In genomic region chr17:45585037-45585437, GRCh38 we compare ENCODE assay signal across 8 cellular contexts.
DNase-seq lines count a peak whose midpoint lies in the region; ATAC-seq, FAIRE-seq and TF ChIP-seq lines count a peak whose summit lies in the region.
"Not testable (repeated sequence)": the region's sequence is repeated elsewhere in the genome, so short reads cannot be mapped to it uniquely, and the experiment has no call there.

No MANE protein-coding gene starts in this region.

- not testable (repeated sequence) for H2AK5ac ChIP-seq in H1 (ENCODE audit: low read depth, low read length)

- ATAC-seq in GM18861 (IDR thresholded peaks at IDR 0.05; ENCODE audit: unreplicated experiment): peak; percentile 45
- ATAC-seq in HG02870 (IDR thresholded peaks at IDR 0.05; ENCODE audit: unreplicated experiment): peak; percentile 60

- not testable (repeated sequence) for H3K9me3 ChIP-seq in H1 (ENCODE audit: insufficient read depth in 2 of 2, low read depth in 1 of 2, low read length in 1 of 2); liver (ENCODE audit: control insufficient read depth in 4 of 4, low read length in 3 of 4)

- CTCF ChIA-PET in H1 (lab: Charles Lee; ENCODE audit: partially characterized antibody): interaction anchor here (0.6 to 1.5 kb wide), 4 partner anchors 438 to 680 kb away, joined by 3 to 5 read pairs (median 4); no protein-coding TSS in a partner anchor

- not testable (repeated sequence) for H3K14ac ChIP-seq in H1 (ENCODE audit: insufficient read length)

- H2BK12ac ChIP-seq in H1 (ENCODE audit: low read depth, low read length): not testable (repeated sequence)

- H3K4me1 ChIP-seq in H1 (replicated peaks in 1 of 4; ENCODE audit: control insufficient read depth in 3 of 4, insufficient read depth in 4 of 4, low read length in 3 of 4): not testable (repeated sequence)
- H3K4me1 ChIP-seq in liver (ENCODE audit: control insufficient read depth in 4 of 4, insufficient read depth in 4 of 4, low read length in 3 of 4): peaks cover 0 to 13% (median 5%) of the 10 kb centered on the region in 4 donors

- peak in 1 of 2 experiments; percentile 31; a peak in 1 of 4 replicates for TF ChIP-seq RAD21 in H1 (IDR thresholded peaks at IDR 0.05 in 1 of 2, conservative IDR thresholded peaks at IDR 0.05 in 1 of 2; ENCODE audit: low read depth in 2 of 2, low read length in 2 of 2)
- TF ChIP-seq RAD21 in liver (IDR thresholded peaks at IDR 0.05): not testable (repeated sequence)

- H2BK120ac ChIP-seq in H1 (replicated peaks; ENCODE audit: low read depth, low read length): not testable (repeated sequence)

- H4K20me1 ChIP-seq in H1 (replicated peaks in 1 of 2; ENCODE audit: control insufficient read depth in 1 of 2, insufficient read depth in 2 of 2, low read length in 2 of 2): not testable (repeated sequence)

- POLR2A ChIA-PET in H1 (lab: Charles Lee; ENCODE audit: partially characterized antibody): interaction anchor here (0.6 to 1.6 kb wide), 5 partner anchors 57 to 675 kb away, joined by 3 to 9 read pairs (median 3); partner anchors contain the start of gene ARHGAP27

- not testable (repeated sequence) for H4K91ac ChIP-seq in H1 (replicated peaks; ENCODE audit: insufficient read length, low read length)

- not testable (repeated sequence) for H2AFZ ChIP-seq in H1 (ENCODE audit: low read length)

- peak overlapping the region; percentile 52; the same call in 1 of the 2 replicates for H3K18ac ChIP-seq in H1 (ENCODE audit: extremely low read depth, low read length)

- DNase-seq in A172 (ENCODE audit: low spot score): peak; percentile 48
- DNase-seq in NCI-H460 (ENCODE audit: extremely low read depth, low read depth): peak; percentile 70
- peak; percentile 80 for DNase-seq in activated T-cell treated with anti-CD3 and anti-CD28 coated beads for 24 hours (ENCODE audit: low read depth)
- DNase-seq in H1 (ENCODE audit: low read depth in 1 of 2, low spot score in 2 of 2): peak in 1 of 2 experiments; percentile 82
- DNase-seq in stimulated activated CD4-positive, alpha-beta T cell treated with anti-CD3 and anti-CD28 coated beads, Interleukin-12 subunit alpha, Interleukin-12 subunit beta, amount 100 ng/mL, for 4 hours: peak; percentile 84

- H3K27ac ChIP-seq in H1 (ENCODE audit: low read depth, low read length): peak overlapping the region; percentile 95; the same call in 1 of the 2 replicates
- H3K27ac ChIP-seq in liver (ENCODE audit: low read depth in 1 of 2, low read length in 2 of 2): peak overlapping the region in 1 of 2 donors; percentile 39

- H3K79me2 ChIP-seq in H1 (ENCODE audit: control insufficient read depth in 1 of 2, insufficient read depth in 2 of 2, low read length in 2 of 2): peaks cover 15 to 45% of the 10 kb centered on the region in 2 experiments

- H3K56ac ChIP-seq in H1 (replicated peaks; ENCODE audit: insufficient read length, low read depth, low read length): not testable (repeated sequence)

- not testable (repeated sequence) for H3K36me3 ChIP-seq in H1 (ENCODE audit: control insufficient read depth in 2 of 4, insufficient read depth in 4 of 4, low read length in 3 of 4); liver (ENCODE audit: control insufficient read depth in 4 of 4, insufficient read depth in 3 of 4, low read depth in 1 of 4, low read length in 3 of 4)

- H3K4me3 ChIP-seq in H1 (ENCODE audit: extremely low read depth in 1 of 4, insufficient read depth in 2 of 4, low read depth in 3 of 4, low read length in 4 of 4): peak overlapping the region; percentile 67 to 92 (median 74)
- peak overlapping the region; percentile 4 to 70 (median 59) for H3K4me3 ChIP-seq in liver (ENCODE audit: low read depth in 1 of 3, low read length in 3 of 3)

- H2BK5ac ChIP-seq in H1 (ENCODE audit: low read depth, low read length): peak overlapping the region; percentile 31; the same call in 1 of the 2 replicates

- peak in 1 of 2 experiments; percentile 60; a peak in 1 of 3 replicates for TF ChIP-seq POLR2A in H1 (IDR thresholded peaks at IDR 0.05; ENCODE audit: control extremely low read depth in 1 of 2, low read depth in 2 of 2, low read length in 2 of 2)

- not testable (repeated sequence) for H3K79me1 ChIP-seq in H1 (ENCODE audit: low read depth, low read length)

- WGBS in H1 (ENCODE audit: extremely low coverage in 1 of 2, insufficient coverage in 1 of 2, insufficient read length in 1 of 2, insufficient replicate concordance in 2 of 2, low coverage in 1 of 2, low lambda C conversion rate in 2 of 2, missing lambda C conversion rate in 1 of 2), 2 experiments: 2% methylated on average over 18 of the region's 40 CpGs; no CpG with 5 or more reads in 1 of the 2 experiments
- WGBS in liver: 3% methylated on average over 40 of the region's 40 CpGs

- H4K8ac ChIP-seq in H1 (ENCODE audit: extremely low read depth, insufficient read depth, low read length): peak overlapping the region; percentile 96

- not testable (repeated sequence) for H2BK20ac ChIP-seq in H1 (ENCODE audit: low read length)

- H3K27me3 ChIP-seq in H1 (replicated peaks in 1 of 4; ENCODE audit: control insufficient read depth in 3 of 4, extremely low read depth in 1 of 4, insufficient read depth in 3 of 4, low read length in 3 of 4); liver (ENCODE audit: control insufficient read depth in 4 of 4, insufficient read depth in 4 of 4, low read length in 3 of 4): not testable (repeated sequence)

- not testable (repeated sequence) for H2BK15ac ChIP-seq in H1 (ENCODE audit: low read length)

- not testable (repeated sequence) for H3K23ac ChIP-seq in H1 (ENCODE audit: insufficient read length)

- TF ChIP-seq EP300 in H1 (IDR thresholded peaks at IDR 0.05; ENCODE audit: borderline replicate concordance in 1 of 2, low read depth in 2 of 2, low read length in 2 of 2): not testable (repeated sequence)

- not testable (repeated sequence) for FAIRE-seq in H1 (lab: Jason Lieb, UNC)

- not testable (repeated sequence) for H3K23me2 ChIP-seq in H1 (ENCODE audit: low read depth, low read length)

- H3K9ac ChIP-seq in H1 (replicated peaks in 1 of 4; ENCODE audit: extremely low read depth in 1 of 4, low read depth in 3 of 4, low read length in 3 of 4): peak overlapping the region; percentile 24 to 99 (median 98); a peak in 6 of 7 replicates
- not testable (repeated sequence) for H3K9ac ChIP-seq in liver (ENCODE audit: low read depth in 1 of 2, low read length in 2 of 2)

- H3K4ac ChIP-seq in H1 (replicated peaks; ENCODE audit: insufficient read length, low read depth, low read length): not testable (repeated sequence)

- H4K5ac ChIP-seq in H1 (ENCODE audit: insufficient read length, low read depth, low read length): not testable (repeated sequence)

- TF ChIP-seq CTCF in H1 (IDR thresholded peaks at IDR 0.05; ENCODE audit: control extremely low read depth in 1 of 3, insufficient read depth in 1 of 3, low read depth in 1 of 3, low read length in 3 of 3) (peak; percentile 40 to 56 (median 45)), liver (IDR thresholded peaks at IDR 0.05; ENCODE audit: low read depth, low read length, missing input control) (peak; percentile 31)

- peak overlapping the region; percentile 72 to 77; a peak in 3 of 4 replicates for H3K4me2 ChIP-seq in H1 (ENCODE audit: insufficient read depth in 1 of 2, low read depth in 2 of 2, low read length in 2 of 2)

TF ChIP-seq in H1, 55 proteins besides CTCF, POLR2A, EP300 and RAD21 (continues in another document):
- TF ChIP-seq USF2 (IDR thresholded peaks at IDR 0.05; ENCODE audit: low read length) (peak; percentile 81), POLR2AphosphoS5 (IDR thresholded peaks at IDR 0.05; ENCODE audit: low read depth, low read length) (peak; percentile 62; the same call in 1 of the 2 replicates), TBP (IDR thresholded peaks at IDR 0.05; ENCODE audit: low read depth, low read length) (peak; percentile 65; the same call in 1 of the 2 replicates), YY1 (IDR thresholded peaks at IDR 0.05; ENCODE audit: low read depth, low read length) (peak; percentile 83), GTF2F1 (IDR thresholded peaks at IDR 0.05; ENCODE audit: borderline replicate concordance, low read depth, low read length) (0 out of 2 replicates have a peak, but pooled peaks have one; percentile 13), ATF3 (IDR thresholded peaks at IDR 0.05; ENCODE audit: insufficient read depth, low read depth, low read length) (peak; percentile 50; the same call in 1 of the 2 replicates)
